8 cellular contexts compared by ENCODE assay signal in genomic region chr19:23914402-23915286, GRCh38. TPM values are rescaled to one million over a fixed set of nuclear protein-coding genes. Genes with fewer than 3 reads are reported as not detected.
DNase-seq lines count a peak whose midpoint lies in the region; ATAC-seq lines count a peak whose summit lies in the region.

TSS of gene ZNF726 (plus strand) at chr19:23914886. CDS start at chr19:23914995, 109 bp downstream.

- H3K4ac ChIP-seq in mesenchymal stem cell (ENCODE audit: low read depth in 1 of 2, low read length in 2 of 2) = no peak within 1 kb of the TSS

- peak within 1 kb of the TSS; percentile 98 for H2AFZ ChIP-seq in mesenchymal stem cell (ENCODE audit: low read depth, low read length)

- H3K23ac ChIP-seq in mesenchymal stem cell (ENCODE audit: low read length in 2 of 2) = no peak within 1 kb of the TSS

- peak within 1 kb of the TSS; percentile 99 for H3K27ac Mint-ChIP-seq in activated CD8-positive, alpha-beta T cell treated with anti-CD3 and anti-CD28 coated beads, Interleukin-2, amount 10 ng/mL, durations not matched to agents 7 days and 5 days

- peak within 1 kb of the TSS; percentile 94 for H3K9ac ChIP-seq in mesenchymal stem cell (ENCODE audit: low read length)

- H4K8ac ChIP-seq in mesenchymal stem cell (ENCODE audit: low read length) = no peak within 1 kb of the TSS

- H3K4me1 ChIP-seq in mesenchymal stem cell (ENCODE audit: control insufficient read depth, insufficient read depth, low read depth, low read length) = no peaks in the 10 kb centered on the region

- POLR2A ChIA-PET in activated CD8-positive, alpha-beta T cell treated with anti-CD3 and anti-CD28 coated beads, Interleukin-2, amount 10 ng/mL, durations not matched to agents 7 days and 5 days (lab: Charles Lee) = interaction anchor here (0.7 to 2.3 kb wide), 16 partner anchors 16 to 840 kb away, joined by 3 to 26 read pairs (median 4); partner anchors contain the start of genes ZNF254, ZNF675, ZNF681 and ZNF724

- no peak within 1 kb of the TSS for H2AK5ac ChIP-seq in mesenchymal stem cell (ENCODE audit: low read length, severe bottlenecking)

- peak; percentile 97 for ATAC-seq in GM18861 (IDR thresholded peaks at IDR 0.05; ENCODE audit: unreplicated experiment)
- peak; percentile 97 for ATAC-seq in HG03066 (IDR thresholded peaks at IDR 0.05; ENCODE audit: low read depth, unreplicated experiment)
- ATAC-seq in activated CD8-positive, alpha-beta T cell treated with anti-CD3 and anti-CD28 coated beads, Interleukin-2, amount 10 ng/mL, durations not matched to agents 7 days and 5 days = peak; percentile 99

- H3K36me3 ChIP-seq in mesenchymal stem cell (ENCODE audit: control insufficient read depth in 1 of 2, insufficient read depth in 2 of 2, low read depth in 1 of 2, low read length in 2 of 2) = peaks cover 0 to 1% of the 10 kb centered on the region in 2 experiments

- peaks cover 10% of the 10 kb centered on the region for H3K9me3 ChIP-seq in mesenchymal stem cell (ENCODE audit: control insufficient read depth, low read length)

- CTCF ChIA-PET in activated CD8-positive, alpha-beta T cell treated with anti-CD3 and anti-CD28 coated beads, Interleukin-2, amount 10 ng/mL, durations not matched to agents 7 days and 5 days (lab: Charles Lee) = interaction anchor here (0.5 kb wide), 1 partner anchor 549 kb away, joined by 4 read pairs; no protein-coding TSS in a partner anchor

- H3K4me3 Mint-ChIP-seq in activated CD8-positive, alpha-beta T cell treated with anti-CD3 and anti-CD28 coated beads, Interleukin-2, amount 10 ng/mL, durations not matched to agents 7 days and 5 days = peak within 1 kb of the TSS; percentile 95

- peak; percentile 85 for DNase-seq in ACHN
- peak; percentile 86 to 87 for DNase-seq in NCI-H524 (lab: John Stamatoyannopoulos, UW)
- DNase-seq in activated CD8-positive, alpha-beta T cell treated with anti-CD3 and anti-CD28 coated beads, Interleukin-2, amount 10 ng/mL, durations not matched to agents 7 days and 5 days = peak; percentile 94
- peak; percentile 80 for DNase-seq in effector CD8-positive, alpha-beta T cell (lab: John Stamatoyannopoulos, UW)
- peak; percentile 85 for DNase-seq in mesenchymal stem cell
- DNase-seq in stimulated activated CD8-positive, alpha-beta memory T cell treated with anti-CD3 and anti-CD28 coated beads, Interleukin-12 subunit alpha, Interleukin-12 subunit beta, amount 100 ng/mL, for 4 hours (ENCODE audit: low read depth) = peak; percentile 65

- no peak within 1 kb of the TSS for H4K91ac ChIP-seq in mesenchymal stem cell (ENCODE audit: low read length)

- H3K4me2 ChIP-seq in mesenchymal stem cell (ENCODE audit: low read length, poor library complexity, severe bottlenecking) = no peak within 1 kb of the TSS

- no peak within 1 kb of the TSS for H3K14ac ChIP-seq in mesenchymal stem cell (ENCODE audit: low read length in 2 of 2)

- H2BK5ac ChIP-seq in mesenchymal stem cell (ENCODE audit: low read depth, low read length, poor library complexity, severe bottlenecking) = no peak within 1 kb of the TSS

- in situ Hi-C loops in ACHN (cut with HindIII; ENCODE audit: low pct_ligation_motif_present, low pct_unique_long_range_greater_than_20kb, low sequenced_read_pairs) = no loop called here

- no peak within 1 kb of the TSS for H3K18ac ChIP-seq in mesenchymal stem cell (ENCODE audit: low read depth in 1 of 2, low read length in 2 of 2)

- H3K27ac ChIP-seq in mesenchymal stem cell (ENCODE audit: low read length, poor library complexity, severe bottlenecking) = no peak within 1 kb of the TSS

- no peaks in the 10 kb centered on the region for H3K27me3 Mint-ChIP-seq in activated CD8-positive, alpha-beta T cell treated with anti-CD3 and anti-CD28 coated beads, Interleukin-2, amount 10 ng/mL, durations not matched to agents 7 days and 5 days (ENCODE audit: low read depth)

- peaks cover 23% of the 10 kb centered on the region for H3K4me1 Mint-ChIP-seq in activated CD8-positive, alpha-beta T cell treated with anti-CD3 and anti-CD28 coated beads, Interleukin-2, amount 10 ng/mL, durations not matched to agents 7 days and 5 days (ENCODE audit: low read depth)

- H3K79me1 ChIP-seq in mesenchymal stem cell (replicated peaks; ENCODE audit: low read length, poor library complexity, severe bottlenecking) = no peaks in the 10 kb centered on the region

- H2BK12ac ChIP-seq in mesenchymal stem cell (ENCODE audit: low read length in 2 of 2) = no peak within 1 kb of the TSS

- H2BK15ac ChIP-seq in mesenchymal stem cell (ENCODE audit: low read depth, poor library complexity, severe bottlenecking) = no peak within 1 kb of the TSS

- peak within 1 kb of the TSS; percentile 37 to 93 for H3K4me3 ChIP-seq in mesenchymal stem cell (ENCODE audit: insufficient read depth in 1 of 2, low read depth in 1 of 2, low read length in 2 of 2)

- H3K36me3 Mint-ChIP-seq in activated CD8-positive, alpha-beta T cell treated with anti-CD3 and anti-CD28 coated beads, Interleukin-2, amount 10 ng/mL, durations not matched to agents 7 days and 5 days (ENCODE audit: low read depth) = peaks cover 54% of the 10 kb centered on the region

- H3K27me3 ChIP-seq in mesenchymal stem cell (ENCODE audit: control insufficient read depth in 1 of 2, insufficient read depth in 1 of 2, low read length in 2 of 2) = no peaks in the 10 kb centered on the region

- H3K9me3 Mint-ChIP-seq in activated CD8-positive, alpha-beta T cell treated with anti-CD3 and anti-CD28 coated beads, Interleukin-2, amount 10 ng/mL, durations not matched to agents 7 days and 5 days (ENCODE audit: insufficient read depth) = peaks cover 32% of the 10 kb centered on the region

- no peak within 1 kb of the TSS for H2BK120ac ChIP-seq in mesenchymal stem cell (ENCODE audit: low read depth, low read length)

- WGBS in mesenchymal stem cell = 54% methylated on average over 40 of the region's 44 CpGs

RNA-seq across cellular contexts. Expression of gene ZNF726, which starts in this region (rescaled TPM):
- 10 to 100 TPM; 16.6 to 16.7 TPM for total RNA-seq in activated CD8-positive, alpha-beta T cell treated with anti-CD3 and anti-CD28 coated beads, Interleukin-2, amount 10 ng/mL, durations not matched to agents 7 days and 5 days
- 0.43 TPM for polyA plus RNA-seq in mesenchymal stem cell (2013, experiment 1 of 2)
- polyA plus RNA-seq in mesenchymal stem cell (2013, experiment 2 of 2) = 0.40 TPM
